18 cellular contexts compared by ENCODE assay signal in genomic region chr7:47746468-47746867, GRCh38.
DNase-seq lines count a peak whose midpoint lies in the region; ATAC-seq and TF ChIP-seq lines count a peak whose summit lies in the region.
"Had no signal": no experiment of that assay in that cellular context is flagged by ENCODE, and none has a peak within 500 bp of the region (broad histone marks: within the 10 kb centered on the region; RNA-seq: fewer than 3 reads in every experiment).

No MANE protein-coding gene starts in this region.

- no peak overlapping the region for H3K9ac ChIP-seq in IMR-90 (ENCODE audit: low read depth, low read length)

- intact Hi-C loops in IMR-90 (cut with micrococcal nuclease), result no loop called here

- H3K36me3 Mint-ChIP-seq in mesothelial cell of epicardium, result no peaks in the 10 kb centered on the region
- no peaks in the 10 kb centered on the region for H3K36me3 Mint-ChIP-seq in stimulated activated effector memory CD8-positive, alpha-beta T cell treated with anti-CD3 and anti-CD28 coated beads, Interleukin-12 subunit alpha, Interleukin-12 subunit beta, amount 100 ng/mL, for 72 hours
- H3K36me3 Mint-ChIP-seq: CD14-positive monocyte; CD8-positive, alpha-beta T cell had no signal

- H3K9me1 ChIP-seq in IMR-90 (ENCODE audit: insufficient read depth, low read length), result peaks cover 3% of the 10 kb centered on the region; the same call in 1 of the 2 replicates

- WGBS in IMR-90 (ENCODE audit: extremely low coverage in 2 of 2, insufficient read length in 1 of 2), 2 experiments, result 100% methylated on average over 1 of the region's 4 CpGs; no CpG with 5 or more reads in 1 of the 2 experiments

- TF ChIP-seq POLR2A in IMR-90 (IDR thresholded peaks at IDR 0.05; ENCODE audit: low read depth, low read length), result no peak

- H3K4me1 ChIP-seq in IMR-90 (ENCODE audit: control insufficient read depth, insufficient read depth, low read length), result peaks cover 8% of the 10 kb centered on the region
- H3K4me1 ChIP-seq: A549 had no signal

- TF ChIP-seq RAD21 in IMR-90 (IDR thresholded peaks at IDR 0.05; ENCODE audit: low read length), result no peak

- H2AK5ac ChIP-seq in IMR-90 (ENCODE audit: low read depth, low read length), result no peak overlapping the region

- TF ChIP-seq CTCF in IMR-90 (conservative IDR thresholded peaks at IDR 0.05; ENCODE audit: low read depth, low read length), result no peak
- no peak for TF ChIP-seq CTCF in VCaP (conservative IDR thresholded peaks at IDR 0.05)
- no peak for TF ChIP-seq CTCF in mesothelial cell of epicardium (IDR thresholded peaks at IDR 0.05; ENCODE audit: unreplicated experiment)

- peaks cover 6% of the 10 kb centered on the region for H3K9me3 Mint-ChIP-seq in mesothelial cell of epicardium
- no peaks in the 10 kb centered on the region for H3K9me3 Mint-ChIP-seq in stimulated activated effector memory CD8-positive, alpha-beta T cell treated with anti-CD3 and anti-CD28 coated beads, Interleukin-12 subunit alpha, Interleukin-12 subunit beta, amount 100 ng/mL, for 72 hours
- H3K9me3 Mint-ChIP-seq: CD8-positive, alpha-beta T cell had no signal

- in situ Hi-C loops in IMR-90 (cut with MboI; ENCODE audit: low sequenced_read_pairs), result no loop called here

- no TSS peak for BruUV-seq in IMR-90 (replicated peaks; lab: Mats Ljungman, UMichigan)

- H2BK5ac ChIP-seq in IMR-90 (ENCODE audit: low read depth, low read length, poor library complexity, severe bottlenecking), result no peak overlapping the region

- no peak overlapping the region for H4K5ac ChIP-seq in IMR-90 (ENCODE audit: low read depth, low read length)

- no peak overlapping the region for H3K23ac ChIP-seq in IMR-90 (ENCODE audit: low read depth, low read length)

- no peak overlapping the region for H3K4me3 Mint-ChIP-seq in mesothelial cell of epicardium
- H3K4me3 Mint-ChIP-seq in stimulated activated effector memory CD8-positive, alpha-beta T cell treated with anti-CD3 and anti-CD28 coated beads, Interleukin-12 subunit alpha, Interleukin-12 subunit beta, amount 100 ng/mL, for 72 hours, result no peak overlapping the region
- H3K4me3 Mint-ChIP-seq: CD8-positive, alpha-beta T cell; HFFc6 had no signal

- H3K14ac ChIP-seq in IMR-90 (replicated peaks; ENCODE audit: low read depth, low read length), result no peak overlapping the region

- no peak overlapping the region for H3K56ac ChIP-seq in IMR-90 (ENCODE audit: extremely low read depth, insufficient read depth, low read length)

- peak overlapping the region; percentile 32 for H3K27ac Mint-ChIP-seq in mesothelial cell of epicardium
- H3K27ac Mint-ChIP-seq in stimulated activated effector memory CD8-positive, alpha-beta T cell treated with anti-CD3 and anti-CD28 coated beads, Interleukin-12 subunit alpha, Interleukin-12 subunit beta, amount 100 ng/mL, for 72 hours, result no peak overlapping the region
- H3K27ac Mint-ChIP-seq: CD14-positive monocyte; CD8-positive, alpha-beta T cell; HFFc6 had no signal

- H2BK15ac ChIP-seq in IMR-90 (ENCODE audit: low read depth, low read length), result no peak overlapping the region

- ATAC-seq in IMR-90 (ENCODE audit: low read depth) (no peak), HG03025 (IDR thresholded peaks at IDR 0.05; ENCODE audit: low FRiP score, unreplicated experiment) (no peak)
- peak; percentile 26 for ATAC-seq in stimulated activated effector memory CD8-positive, alpha-beta T cell treated with anti-CD3 and anti-CD28 coated beads, Interleukin-12 subunit alpha, Interleukin-12 subunit beta, amount 100 ng/mL, for 72 hours
- ATAC-seq: A549; CD8-positive, alpha-beta T cell had no signal

- H3K4me2 ChIP-seq in IMR-90 (ENCODE audit: low read depth, low read length), result no peak overlapping the region
- H3K4me2 ChIP-seq: A549 had no signal

- no peaks in the 10 kb centered on the region for H4K20me1 ChIP-seq in IMR-90 (ENCODE audit: insufficient read depth, low read length)

- dilution Hi-C loops in IMR-90 (cut with HindIII; ENCODE audit: low sequenced_read_pairs, unreplicated experiment), result no loop called here

- no peak overlapping the region for H2BK120ac ChIP-seq in IMR-90 (ENCODE audit: low read depth, low read length)

- no peak overlapping the region for H3K18ac ChIP-seq in IMR-90 (ENCODE audit: low read depth, low read length)

- POLR2A ChIA-PET in IMR-90 (lab: Charles Lee; ENCODE audit: unreplicated experiment), result no interaction called here

- H3K27ac ChIP-seq in IMR-90 (ENCODE audit: insufficient read depth, low read length) (no peak overlapping the region), VCaP (peak overlapping the region; percentile 67)
- H3K27ac ChIP-seq: HL-60 had no signal

- no peaks in the 10 kb centered on the region for H3K27me3 Mint-ChIP-seq in mesothelial cell of epicardium (ENCODE audit: low read depth)

- H2BK20ac ChIP-seq in IMR-90 (ENCODE audit: low read depth, low read length), result no peak overlapping the region

- peak overlapping the region; percentile 0; the same call in 1 of the 2 replicates for H3K4ac ChIP-seq in IMR-90 (ENCODE audit: low read depth, low read length)

- no peak overlapping the region for H4K8ac ChIP-seq in IMR-90 (ENCODE audit: low read depth in 2 of 2, low read length in 2 of 2)

- DNase-seq in IMR-90 (no peak), mesothelial cell of epicardium (ENCODE audit: low spot score in 2 of 2, unreplicated experiment in 2 of 2) (no peak)
- DNase-seq in stimulated activated effector memory CD8-positive, alpha-beta T cell treated with anti-CD3 and anti-CD28 coated beads, Interleukin-12 subunit alpha, Interleukin-12 subunit beta, amount 100 ng/mL, for 72 hours (ENCODE audit: low spot score in 2 of 2), result no peak
- no peak for DNase-seq in central memory CD4-positive, alpha-beta T cell
- DNase-seq in stimulated activated CD4-positive, alpha-beta T cell treated with anti-CD3 and anti-CD28 coated beads, Interleukin-2, amount 100 ng/mL, for 24 hours, result no peak
- DNase-seq: BE2C; CD8-positive, alpha-beta T cell; COR-L47; DMS153; DMS79 treated with DMSO at 0.1 percent for 48 hours; EL; HCEC 1CT; HFFc6 had no signal

- H2AFZ ChIP-seq in IMR-90 (replicated peaks; ENCODE audit: low read length, poor library complexity), result no peak overlapping the region

- H3K4me1 Mint-ChIP-seq in mesothelial cell of epicardium, result peaks cover 42% of the 10 kb centered on the region
- no peaks in the 10 kb centered on the region for H3K4me1 Mint-ChIP-seq in stimulated activated effector memory CD8-positive, alpha-beta T cell treated with anti-CD3 and anti-CD28 coated beads, Interleukin-12 subunit alpha, Interleukin-12 subunit beta, amount 100 ng/mL, for 72 hours

- no peaks in the 10 kb centered on the region for H3K79me1 ChIP-seq in IMR-90 (ENCODE audit: low read depth in 1 of 2, low read length in 2 of 2)

- H2AK9ac ChIP-seq in IMR-90 (replicated peaks; ENCODE audit: low read depth, low read length, poor library complexity), result no peak overlapping the region

- no peaks in the 10 kb centered on the region; the same call in 1 of the 2 replicates for H3K27me3 ChIP-seq in IMR-90 (ENCODE audit: control insufficient read depth, insufficient read depth, low read length)
- H3K27me3 ChIP-seq: BE2C had no signal

- H3K9me3 ChIP-seq in IMR-90 (ENCODE audit: control insufficient read depth, insufficient read depth, low read length), result no peaks in the 10 kb centered on the region
- H3K9me3 ChIP-seq: A549, BE2C had no signal

- no peaks in the 10 kb centered on the region for H3K36me3 ChIP-seq in IMR-90 (ENCODE audit: control insufficient read depth, insufficient read depth, low read length)
- H3K36me3 ChIP-seq: BE2C had no signal

- no peak overlapping the region for H4K91ac ChIP-seq in IMR-90 (ENCODE audit: insufficient read depth, low read depth, low read length)

- no peak overlapping the region for H3K4me3 ChIP-seq in IMR-90 (ENCODE audit: insufficient read depth, low read depth, low read length)
- H3K4me3 ChIP-seq: A549 had no signal

- CTCF ChIA-PET in IMR-90 (lab: Yijun Ruan, JAX), result interaction anchor here (0.6 kb wide), 1 partner anchor 290 kb away, joined by 3 read pairs; no protein-coding TSS in a partner anchor

TF ChIP-seq in IMR-90, 13 proteins besides CTCF, POLR2A, EP300 and RAD21:
- TF ChIP-seq BHLHE40 (IDR thresholded peaks at IDR 0.05; ENCODE audit: low read depth, low read length) (no peak), RFX5 (IDR thresholded peaks at IDR 0.05; ENCODE audit: low read depth, low read length) (no peak), SMC3 (IDR thresholded peaks at IDR 0.05; ENCODE audit: low read depth, low read length) (no peak), CEBPB (IDR thresholded peaks at IDR 0.05; ENCODE audit: low read depth, low read length) (no peak), RCOR1 (IDR thresholded peaks at IDR 0.05; ENCODE audit: insufficient replicate concordance, low read length) (no peak), NFE2L2 (IDR thresholded peaks at IDR 0.05; ENCODE audit: low read depth, low read length) (no peak), MAZ (IDR thresholded peaks at IDR 0.05; ENCODE audit: borderline replicate concordance, low read depth, low read length) (no peak), ELK1 (IDR thresholded peaks at IDR 0.05; ENCODE audit: borderline replicate concordance, low read depth, low read length) (no peak), CHD1 (IDR thresholded peaks at IDR 0.05; ENCODE audit: low read depth, low read length) (no peak)
